29 cellular contexts compared by ENCODE assay signal in genomic region chr9:130201974-130202373, GRCh38. TPM values are rescaled to one million over a fixed set of nuclear protein-coding genes. Genes with fewer than 3 reads are reported as not detected.
DNase-seq lines count a peak whose midpoint lies in the region; ATAC-seq, FAIRE-seq and TF ChIP-seq lines count a peak whose summit lies in the region.
"Had no signal": no experiment of that assay in that cellular context is flagged by ENCODE, and none has a peak within 500 bp of the region (broad histone marks: within the 10 kb centered on the region; RNA-seq: fewer than 3 reads in every experiment).

No MANE protein-coding gene starts in this region.

- H3K4me1 Mint-ChIP-seq in GM23338: peaks cover 7% of the 10 kb centered on the region
- peaks cover 33% of the 10 kb centered on the region for H3K4me1 Mint-ChIP-seq in neural progenitor cell
- H3K4me1 Mint-ChIP-seq: activated B cell treated with CpG ODN at 0.5 μM for 24 hours; activated T-helper 17 cell treated with anti-CD3 and anti-CD28 coated beads, Interleukin-2, amount 50 U/mL, for 72 hours; CD8-positive, alpha-beta memory T cell; naive thymus-derived CD4-positive, alpha-beta T cell had no signal

- intact Hi-C loops in adrenal gland (cut with DNase I): no loop called here

- H3K9me3 Mint-ChIP-seq in GM23338: no peaks in the 10 kb centered on the region
- no peaks in the 10 kb centered on the region for H3K9me3 Mint-ChIP-seq in neural progenitor cell
- H3K9me3 Mint-ChIP-seq: activated B cell treated with CpG ODN at 0.5 μM for 24 hours; activated naive CD4-positive, alpha-beta T cell treated with anti-CD3 and anti-CD28 coated beads, Interleukin-2, amount 50 U/mL, for 72 hours; activated T-helper 17 cell treated with anti-CD3 and anti-CD28 coated beads, Interleukin-2, amount 50 U/mL, for 72 hours; CD8-positive, alpha-beta memory T cell; naive thymus-derived CD4-positive, alpha-beta T cell; stimulated activated naive CD8-positive, alpha-beta T cell treated with anti-CD3 and anti-CD28 coated beads, Interleukin-15, Interleukin-2, amounts not matched to agents 100 ng/mL and 50 ng/mL, for 24 hours; type B pancreatic cell had no signal

- H3K9me3 ChIP-seq in adrenal gland (replicated peaks in 1 of 3) (no peaks in the 10 kb centered on the region), keratinocyte (ENCODE audit: control insufficient read depth, low read depth, low read length) (no peaks in the 10 kb centered on the region), neural progenitor cell (ENCODE audit: low read depth) (no peaks in the 10 kb centered on the region)
- H3K9me3 ChIP-seq: BE2C, Peyer's patch had no signal

- H3K4me3 Mint-ChIP-seq in GM23338 (no peak overlapping the region), neural progenitor cell (no peak overlapping the region)
- H3K4me3 Mint-ChIP-seq: activated B cell treated with CpG ODN at 0.5 μM for 24 hours; activated T-helper 17 cell treated with anti-CD3 and anti-CD28 coated beads, Interleukin-2, amount 50 U/mL, for 72 hours; CD8-positive, alpha-beta memory T cell; naive thymus-derived CD4-positive, alpha-beta T cell; stimulated activated naive CD8-positive, alpha-beta T cell treated with anti-CD3 and anti-CD28 coated beads, Interleukin-15, Interleukin-2, amounts not matched to agents 100 ng/mL and 50 ng/mL, for 24 hours; type B pancreatic cell had no signal

- TF ChIP-seq POLR2A in adrenal gland (IDR thresholded peaks at IDR 0.05): no peak

- H3K9me1 ChIP-seq in keratinocyte (ENCODE audit: control insufficient read depth, extremely low read depth, insufficient read depth, low read length): no peaks in the 10 kb centered on the region

- H3K4me3 ChIP-seq in GM23338: no peak overlapping the region
- H3K4me3 ChIP-seq in adrenal gland: no peak overlapping the region
- no peak overlapping the region for H3K4me3 ChIP-seq in keratinocyte (ENCODE audit: control insufficient read depth in 2 of 3, extremely low read depth in 1 of 3, insufficient read depth in 2 of 3, low read depth in 1 of 3, low read length in 3 of 3)
- no peak overlapping the region for H3K4me3 ChIP-seq in neural progenitor cell
- H3K4me3 ChIP-seq: Peyer's patch had no signal

- TF ChIP-seq CTCF in GM23338 (conservative IDR thresholded peaks at IDR 0.05; ENCODE audit: low read depth in 2 of 2) (no peak), adrenal gland (IDR thresholded peaks at IDR 0.05) (no peak), keratinocyte (optimal IDR thresholded peaks at IDR 0.05 in 1 of 3, IDR thresholded peaks at IDR 0.05 in 1 of 3, conservative IDR thresholded peaks at IDR 0.05 in 1 of 3; ENCODE audit: extremely low read depth in 1 of 3, insufficient read depth in 2 of 3, low read length in 3 of 3) (no peak), neural progenitor cell (IDR thresholded peaks at IDR 0.05) (no peak)

- H3K27ac Mint-ChIP-seq in GM23338 (0 out of 2 replicates have a peak overlapping the region, but pooled peaks have one; percentile 60), neural progenitor cell (peak overlapping the region; percentile 20)
- H3K27ac Mint-ChIP-seq: activated B cell treated with CpG ODN at 0.5 μM for 24 hours; activated T-helper 17 cell treated with anti-CD3 and anti-CD28 coated beads, Interleukin-2, amount 50 U/mL, for 72 hours; stimulated activated naive CD8-positive, alpha-beta T cell treated with anti-CD3 and anti-CD28 coated beads, Interleukin-15, Interleukin-2, amounts not matched to agents 100 ng/mL and 50 ng/mL, for 24 hours; type B pancreatic cell had no signal

- H3K79me2 ChIP-seq in GM23338 (replicated peaks; ENCODE audit: insufficient read depth): peaks cover 7% of the 10 kb centered on the region; the same call in 1 of the 2 replicates
- peaks cover 17% of the 10 kb centered on the region for H3K79me2 ChIP-seq in keratinocyte (ENCODE audit: control insufficient read depth, insufficient read depth, low read length)
- peaks cover 6% of the 10 kb centered on the region for H3K79me2 ChIP-seq in neural progenitor cell (ENCODE audit: low read depth)

- no peaks in the 10 kb centered on the region for H3K4me1 ChIP-seq in GM23338 (ENCODE audit: insufficient read depth)
- H3K4me1 ChIP-seq in adrenal gland (replicated peaks in 1 of 2): peaks cover 38 to 48% of the 10 kb centered on the region in 2 donors
- H3K4me1 ChIP-seq in keratinocyte (ENCODE audit: control insufficient read depth, extremely low read depth, insufficient read depth, low read length): peaks cover 47% of the 10 kb centered on the region
- H3K4me1 ChIP-seq in neural progenitor cell: peaks cover 16% of the 10 kb centered on the region
- H3K4me1 ChIP-seq: Peyer's patch had no signal

- in situ Hi-C loops in ACHN (cut with HindIII; ENCODE audit: low pct_ligation_motif_present, low pct_unique_long_range_greater_than_20kb, low sequenced_read_pairs): no loop called here

- no peaks in the 10 kb centered on the region for H3K36me3 Mint-ChIP-seq in GM23338 (ENCODE audit: low read depth)
- no peaks in the 10 kb centered on the region for H3K36me3 Mint-ChIP-seq in neural progenitor cell
- H3K36me3 Mint-ChIP-seq: activated naive CD4-positive, alpha-beta T cell treated with anti-CD3 and anti-CD28 coated beads, Interleukin-2, amount 50 U/mL, for 72 hours; CD8-positive, alpha-beta memory T cell; naive thymus-derived CD4-positive, alpha-beta T cell; type B pancreatic cell had no signal

- H3F3A ChIP-seq in GM23338 (replicated peaks; ENCODE audit: low read depth) (no peaks in the 10 kb centered on the region), neural progenitor cell (ENCODE audit: low read depth) (peaks cover 5% of the 10 kb centered on the region)

- no peaks in the 10 kb centered on the region for H3K36me3 ChIP-seq in GM23338 (ENCODE audit: insufficient read depth)
- H3K36me3 ChIP-seq in adrenal gland (replicated peaks in 1 of 2): no peaks in the 10 kb centered on the region
- H3K36me3 ChIP-seq in keratinocyte (ENCODE audit: control insufficient read depth in 2 of 2, extremely low read depth in 1 of 2, insufficient read depth in 2 of 2, low read length in 2 of 2): peaks cover 0 to 5% of the 10 kb centered on the region in 2 experiments
- H3K36me3 ChIP-seq in neural progenitor cell: no peaks in the 10 kb centered on the region
- H3K36me3 ChIP-seq: Peyer's patch had no signal

- H3K27me3 ChIP-seq in GM23338 (ENCODE audit: insufficient read depth) (no peaks in the 10 kb centered on the region), adrenal gland (no peaks in the 10 kb centered on the region), keratinocyte (ENCODE audit: control insufficient read depth, extremely low read depth, insufficient read depth, low read length) (no peaks in the 10 kb centered on the region), neural progenitor cell (no peaks in the 10 kb centered on the region)
- H3K27me3 ChIP-seq: BE2C, Peyer's patch had no signal

- no peaks in the 10 kb centered on the region for H3K9me2 ChIP-seq in GM23338 (ENCODE audit: insufficient read depth)

- DNase-seq in GM23338 (ENCODE audit: low spot score) (no peak), adrenal gland (no peak), keratinocyte (ENCODE audit: low read depth, low spot score) (no peak), neural progenitor cell (ENCODE audit: low spot score) (no peak), NAMALWA (ENCODE audit: low spot score) (no peak), ACHN (no peak), midbrain (lab: John Stamatoyannopoulos, UW) (no peak), NCI-H187 (lab: John Stamatoyannopoulos, UW) (no peak)
- DNase-seq: activated B cell treated with CpG ODN at 0.5 μM for 24 hours; activated CD4-positive, alpha-beta T cell treated with anti-CD3 and anti-CD28 coated beads, Interleukin-2, amount 50 U/mL, for 48 hours; activated CD8-positive, alpha-beta memory T cell treated with anti-CD3 and anti-CD28 coated beads, Interleukin-2, amount 50 U/mL, for 4 hours; anterior cingulate cortex; CD8-positive, alpha-beta memory T cell; dermis blood vessel endothelial cell; head of caudate nucleus; KG1; mesendoderm; MM.1S; naive thymus-derived CD4-positive, alpha-beta T cell; NCI-H1417; NCI-H345; Peyer's patch; small intestine had no signal

- no peak overlapping the region for H2AFZ ChIP-seq in GM23338
- no peak overlapping the region for H2AFZ ChIP-seq in keratinocyte (ENCODE audit: control insufficient read depth, low read length)
- no peak overlapping the region for H2AFZ ChIP-seq in neural progenitor cell (replicated peaks)

- dilution Hi-C loops in keratinocyte (cut with MboI; ENCODE audit: extremely low pct_ligation_motif_present, low sequenced_read_pairs): no loop called here

- FAIRE-seq in keratinocyte (lab: Jason Lieb, UNC): no peak
- FAIRE-seq: GM12892, small intestine had no signal

- no peak overlapping the region for H3K9ac ChIP-seq in keratinocyte (ENCODE audit: control insufficient read depth, extremely low read depth, insufficient read depth, low read length)
- no peak overlapping the region for H3K9ac ChIP-seq in neural progenitor cell

- H3K4me2 ChIP-seq in GM23338 (no peak overlapping the region), keratinocyte (ENCODE audit: control insufficient read depth, extremely low read depth, insufficient read depth, low read depth, low read length) (peak overlapping the region; percentile 44), neural progenitor cell (no peak overlapping the region)

- no peak for ATAC-seq in GM23338
- ATAC-seq: activated naive CD4-positive, alpha-beta T cell treated with anti-CD3 and anti-CD28 coated beads, Interleukin-2, amount 50 U/mL, for 72 hours; activated T-helper 17 cell treated with anti-CD3 and anti-CD28 coated beads, Interleukin-2, amount 50 U/mL, for 72 hours; naive thymus-derived CD4-positive, alpha-beta T cell had no signal

- H4K20me1 ChIP-seq in GM23338 (replicated peaks; ENCODE audit: insufficient read depth) (no peaks in the 10 kb centered on the region), keratinocyte (ENCODE audit: control insufficient read depth, extremely low read depth, insufficient read depth, low read length) (peaks cover 7% of the 10 kb centered on the region), neural progenitor cell (ENCODE audit: low read depth) (peaks cover 7% of the 10 kb centered on the region)

- H3K27me3 Mint-ChIP-seq in GM23338 (ENCODE audit: insufficient read depth, low read depth, poor library complexity) (peaks cover 13% of the 10 kb centered on the region), neural progenitor cell (ENCODE audit: insufficient read depth, low read depth) (no peaks in the 10 kb centered on the region)
- H3K27me3 Mint-ChIP-seq: activated T-helper 17 cell treated with anti-CD3 and anti-CD28 coated beads, Interleukin-2, amount 50 U/mL, for 72 hours; naive thymus-derived CD4-positive, alpha-beta T cell; stimulated activated naive CD8-positive, alpha-beta T cell treated with anti-CD3 and anti-CD28 coated beads, Interleukin-15, Interleukin-2, amounts not matched to agents 100 ng/mL and 50 ng/mL, for 24 hours; type B pancreatic cell had no signal

- WGBS in adrenal gland, 4 donors: 83 to 88% (median 86%) methylated on average over 7 to 8 of the region's 8 CpGs

- H3K27ac ChIP-seq in GM23338 (ENCODE audit: low read depth) (no peak overlapping the region), adrenal gland (peak overlapping the region in 3 of 5 donors; percentile 80 to 84 (median 84)), keratinocyte (ENCODE audit: control insufficient read depth, insufficient read depth, low read length) (no peak overlapping the region), neural progenitor cell (no peak overlapping the region)

RNA-seq across cellular contexts. Expression of gene NCS1, which starts 29.8 kb away (rescaled TPM):
- total RNA-seq in GM23338 (2014; rRNA removed; shearing (Covaris generic)): 28.8 and 34.3 TPM in 2 replicates
- polyA plus RNA-seq in GM23338 (2016; fragmentation: Nextera tagmentation; extraction: Ambion mirVana): 8.2 and 10.3 TPM in 2 replicates
- 10 to 100 TPM; 21.7 to 87.6 (median 44.5) TPM for total RNA-seq in adrenal gland
- polyA plus RNA-seq in adrenal gland: 10 to 100 TPM; 18.5 to 33.8 (median 21.8) TPM
- 49.1 to 67.4 TPM (median 61.6 TPM) in 3 replicates for polyA plus RNA-seq in keratinocyte
- polyA plus RNA-seq in keratinocyte (2011; ENCODE audit: low read depth): 7.2 TPM
- polyA plus RNA-seq in keratinocyte (2011; cell fraction: cytosol; rRNA removed): 52.4 and 71.2 TPM in 2 replicates
- 35.4 and 37.0 TPM in 2 replicates for polyA plus RNA-seq in keratinocyte (2011; cell fraction: nucleus; rRNA removed)
- 26.6 and 49.7 TPM in 2 replicates for polyA plus RNA-seq in keratinocyte (2012; ENCODE audit: low replicate concordance)
- 45.3 to 74.1 TPM (median 69.9 TPM) in 3 replicates for polyA minus RNA-seq in keratinocyte
- polyA minus RNA-seq in keratinocyte (2011; cell fraction: cytosol; rRNA and poly(A)+ RNA removed): 94.6 TPM
- 22.4 and 28.3 TPM in 2 replicates for polyA minus RNA-seq in keratinocyte (2011; cell fraction: nucleus; rRNA and poly(A)+ RNA removed)
- 16.0 and 28.5 TPM in 2 replicates for total RNA-seq in neural progenitor cell (ENCODE audit: low replicate concordance)
- polyA plus RNA-seq: naive thymus-derived CD4-positive, alpha-beta T cell had no signal

Comparison
In these comparisons a context has a peak if more than half of its experiments do, and no peak if none do; other contexts are left out.
1. H3K27ac ChIP-seq: peak in adrenal gland (3 of 5); none in GM23338 (single experiment), keratinocyte (single experiment) and neural progenitor cell (single experiment).